In genomic region chr9:33025572-33026347, GRCh38 we compare ENCODE assay signal across 8 cellular contexts. TPM values are rescaled to one million over a fixed set of nuclear protein-coding genes. Genes with fewer than 3 reads are reported as not detected.
DNase-seq lines count a peak whose midpoint lies in the region; ATAC-seq and TF ChIP-seq lines count a peak whose summit lies in the region.

No MANE protein-coding gene starts in this region.

- H3K4me1 Mint-ChIP-seq in natural killer cell = peaks cover 57 to 59% of the 10 kb centered on the region in 2 donors

- TF ChIP-seq CTCF in OCI-LY3 (IDR thresholded peaks at IDR 0.05; ENCODE audit: low read depth, low read length) (no peak), natural killer cell (IDR thresholded peaks at IDR 0.05) (no peak)

- H2AFZ ChIP-seq in OCI-LY3 (ENCODE audit: low read depth, low read length) = no peak overlapping the region

- H3K4me1 ChIP-seq in BLaER1 treated with 17β-estradiol and CSF1 and Interleukin-3, amounts not matched to agents 10 nM and 100 nM = peaks cover 48 to 67% (median 57%) of the 10 kb centered on the region in 10 experiments
- H3K4me1 ChIP-seq in OCI-LY3 (ENCODE audit: low read length) = peaks cover 31% of the 10 kb centered on the region

- H3K9ac ChIP-seq in BLaER1 treated with 17β-estradiol and CSF1 and Interleukin-3, amounts not matched to agents 10 nM and 100 nM = peak overlapping the region; percentile 97 to 100 (median 99)
- peak overlapping the region; percentile 97 for H3K9ac ChIP-seq in OCI-LY3 (ENCODE audit: low read length)

- H3K4me2 ChIP-seq in BLaER1 treated with 17β-estradiol and CSF1 and Interleukin-3, amounts not matched to agents 10 nM and 100 nM = peak overlapping the region; percentile 81 to 97 (median 91)
- H3K4me2 ChIP-seq in OCI-LY3 (ENCODE audit: low read length) = peak overlapping the region; percentile 85

- peak; percentile 49 for ATAC-seq in GM19397 (IDR thresholded peaks at IDR 0.05; ENCODE audit: unreplicated experiment)
- peak; percentile 19 for ATAC-seq in HG03565 (IDR thresholded peaks at IDR 0.05; ENCODE audit: unreplicated experiment)
- ATAC-seq in natural killer cell = peak; percentile 56 to 79 (median 68)
- ATAC-seq in stimulated activated naive CD8-positive, alpha-beta T cell treated with anti-CD3 and anti-CD28 coated beads, Interleukin-15, Interleukin-2, amounts not matched to agents 100 U/mL and 50 U/mL, for 24 hours = peak; percentile 55

- peaks cover 51 to 56% (median 52%) of the 10 kb centered on the region in 11 experiments for H4K20me1 ChIP-seq in BLaER1 treated with 17β-estradiol and CSF1 and Interleukin-3, amounts not matched to agents 10 nM and 100 nM
- peaks cover 35% of the 10 kb centered on the region for H4K20me1 ChIP-seq in OCI-LY3 (ENCODE audit: insufficient read depth, low read length)

- peak overlapping the region; percentile 94 to 100 (median 97) for H3K27ac ChIP-seq in BLaER1 treated with 17β-estradiol and CSF1 and Interleukin-3, amounts not matched to agents 10 nM and 100 nM
- peak overlapping the region; percentile 83 for H3K27ac ChIP-seq in OCI-LY3 (ENCODE audit: low read length)

- H3K4me3 Mint-ChIP-seq in natural killer cell = peak overlapping the region; percentile 92

- H3K27me3 Mint-ChIP-seq in natural killer cell (ENCODE audit: low read depth in 2 of 2) = no peaks in the 10 kb centered on the region

- peak overlapping the region; percentile 95 to 99 (median 98) for H3K4me3 ChIP-seq in BLaER1 treated with 17β-estradiol and CSF1 and Interleukin-3, amounts not matched to agents 10 nM and 100 nM
- peak overlapping the region; percentile 91 for H3K4me3 ChIP-seq in OCI-LY3 (ENCODE audit: low read length)

- peaks cover 97% of the 10 kb centered on the region for H3K79me2 ChIP-seq in OCI-LY3 (ENCODE audit: low read length)

- peak overlapping the region; percentile 98 to 99 for H3K27ac Mint-ChIP-seq in natural killer cell

- H3K36me3 ChIP-seq in BLaER1 treated with 17β-estradiol and CSF1 and Interleukin-3, amounts not matched to agents 10 nM and 100 nM = peaks cover 43 to 53% (median 48%) of the 10 kb centered on the region in 11 experiments
- peaks cover 48% of the 10 kb centered on the region for H3K36me3 ChIP-seq in OCI-LY3 (replicated peaks; ENCODE audit: low read depth, low read length)

- intact Hi-C loops in natural killer cell (cut with micrococcal nuclease) = loop anchor here (1.0 to 5.0 kb wide), 4 partner anchors 24 to 239 kb away; partner anchors contain the start of genes APTX, B4GALT1, BAG1 and CHMP5

- no peaks in the 10 kb centered on the region for H3K9me3 Mint-ChIP-seq in natural killer cell

- no peaks in the 10 kb centered on the region for H3K27me3 ChIP-seq in BLaER1 treated with 17β-estradiol and CSF1 and Interleukin-3, amounts not matched to agents 10 nM and 100 nM
- no peaks in the 10 kb centered on the region for H3K27me3 ChIP-seq in OCI-LY3 (ENCODE audit: low read depth, low read length)

- peak; percentile 80 to 82 for DNase-seq in activated T-cell treated with anti-CD3 and anti-CD28 coated beads, Interleukin-2, amount 50 U/mL, for 48 hours
- peak; percentile 16 for DNase-seq in fibroblast of gingiva (ENCODE audit: low read depth)
- DNase-seq in natural killer cell = peak; percentile 74
- peak; percentile 83 for DNase-seq in stimulated activated naive CD8-positive, alpha-beta T cell treated with anti-CD3 and anti-CD28 coated beads, Interleukin-15, Interleukin-2, amounts not matched to agents 100 U/mL and 50 U/mL, for 24 hours

- no peaks in the 10 kb centered on the region for H3K9me3 ChIP-seq in BLaER1 treated with 17β-estradiol and CSF1 and Interleukin-3, amounts not matched to agents 10 nM and 100 nM (replicated peaks in 1 of 11)
- H3K9me3 ChIP-seq in OCI-LY3 (ENCODE audit: insufficient read depth, low read length) = no peaks in the 10 kb centered on the region

- H3K36me3 Mint-ChIP-seq in natural killer cell = peaks cover 8% of the 10 kb centered on the region

RNA-seq across cellular contexts. Expression of gene DNAJA1, which starts 0.7 kb away (rescaled TPM):
- 100 to 1,000 TPM; 150 to 244 (median 192) TPM for total RNA-seq in natural killer cell

RNA-seq across cellular contexts. Expression of gene APTX, which starts 24.3 kb away (rescaled TPM):
- total RNA-seq in natural killer cell = 10 to 100 TPM; 23.0 to 25.9 (median 24.5) TPM

RNA-seq across cellular contexts. Expression of gene SMU1, which starts 50.7 kb away (rescaled TPM):
- 10 to 100 TPM; 21.9 to 23.2 (median 22.1) TPM for total RNA-seq in natural killer cell

Comparison
In these comparisons a context has a peak if more than half of its experiments do, and no peak if none do; other contexts are left out.
1. Peak in every context shown above with its lines: DNase-seq, ATAC-seq, H3K4me3 ChIP-seq and H3K27ac ChIP-seq.
2. DNase-seq: peak in every context shown above with its lines; median percentile 83 in stimulated activated naive CD8-positive, alpha-beta T cell treated with anti-CD3 and anti-CD28 coated beads, Interleukin-15, Interleukin-2, amounts not matched to agents 100 U/mL and 50 U/mL, for 24 hours; 81 in activated T-cell treated with anti-CD3 and anti-CD28 coated beads, Interleukin-2, amount 50 U/mL, for 48 hours; 74 in natural killer cell; 16 in fibroblast of gingiva.